15 cellular contexts compared by ENCODE assay signal in genomic region chr16:75062944-75063444, GRCh38. TPM values are rescaled to one million over a fixed set of nuclear protein-coding genes. Genes with fewer than 3 reads are reported as not detected.
DNase-seq lines count a peak whose midpoint lies in the region; ATAC-seq and TF ChIP-seq lines count a peak whose summit lies in the region.
"Had no signal": no experiment of that assay in that cellular context is flagged by ENCODE, and none has a peak within 500 bp of the region (broad histone marks: within the 10 kb centered on the region; RNA-seq: fewer than 3 reads in every experiment).

No MANE protein-coding gene starts in this region.

- H3K9me2 ChIP-seq in OCI-LY7 (ENCODE audit: insufficient read depth, low read length) = no peaks in the 10 kb centered on the region

- no peak overlapping the region for H3K4me3 Mint-ChIP-seq in osteocyte (ENCODE audit: unreplicated experiment)
- H3K4me3 Mint-ChIP-seq in HFFc6 = no peak overlapping the region

- H3K27me3 ChIP-seq in BLaER1 = no peaks in the 10 kb centered on the region
- H3K27me3 ChIP-seq in esophagus muscularis mucosa = no peaks in the 10 kb centered on the region

- no peak for ATAC-seq in HG02759 (IDR thresholded peaks at IDR 0.05; ENCODE audit: unreplicated experiment)

- CTCF ChIA-PET in HEK293 (lab: Yijun Ruan, JAX) = interaction anchor here (0.7 to 1.5 kb wide), 4 partner anchors 9 to 112 kb away, joined by 3 to 7 read pairs (median 4); no protein-coding TSS in a partner anchor
- CTCF ChIA-PET in OCI-LY7 (lab: Charles Lee; ENCODE audit: unreplicated experiment) = no interaction called here

- no peak for TF ChIP-seq EP300 in esophagus muscularis mucosa (IDR thresholded peaks at IDR 0.05)

- H3K9me3 Mint-ChIP-seq in osteocyte (ENCODE audit: unreplicated experiment) (no peaks in the 10 kb centered on the region), HFFc6 (no peaks in the 10 kb centered on the region)
- H3K9me3 Mint-ChIP-seq: activated T-helper 2 cell treated with anti-CD3 and anti-CD28 coated beads, Interferon-gamma antibody, Interleukin-2, Interleukin-4, amounts not matched to agents 10 μg/mL and 5 μg/mL and 100 μg/mL, durations not matched to agents 14 hours and 24 hours and 36 hours had no signal

- WGBS in esophagus muscularis mucosa = 85% methylated on average over 7 of the region's 9 CpGs

- no peak for DNase-seq in esophagus muscularis mucosa (ENCODE audit: extremely low spot score)
- no peak for DNase-seq in osteocyte (ENCODE audit: extremely low spot score, unreplicated experiment)
- no peak for DNase-seq in NCI-H1436 treated with DMSO at 0.1 percent for 48 hours (lab: John Stamatoyannopoulos, UW)
- DNase-seq in OCI-LY7 (ENCODE audit: low spot score) = no peak
- no peak for DNase-seq in HFFc6
- DNase-seq: GDM1; NCI-H1417 treated with DMSO at 0.1 percent for 48 hours; NCI-H446; stimulated activated naive CD4-positive, alpha-beta T cell treated with Interleukin-2 at 50 U/mL for 16 hours; SW 1271 had no signal

- H3K36me3 ChIP-seq in BLaER1 (peaks cover 36% of the 10 kb centered on the region), HEK293 (ENCODE audit: control insufficient read depth in 2 of 2, insufficient read depth in 1 of 2, low read length in 2 of 2) (no peaks in the 10 kb centered on the region), esophagus muscularis mucosa (no peaks in the 10 kb centered on the region), OCI-LY7 (ENCODE audit: insufficient read depth, low read length) (no peaks in the 10 kb centered on the region)
- H3K36me3 ChIP-seq: HAP-1 had no signal

- POLR2A ChIA-PET in HEK293 (lab: Yijun Ruan, JAX) = no interaction called here
- POLR2A ChIA-PET in OCI-LY7 (lab: Charles Lee) = interaction anchor here (0.6 to 1.1 kb wide), 2 partner anchors 12 to 167 kb away, joined by 4 to 5 read pairs; no protein-coding TSS in a partner anchor

- no peaks in the 10 kb centered on the region for H3K79me2 ChIP-seq in OCI-LY7 (ENCODE audit: insufficient read depth, low read depth, low read length)

- H3K4me1 Mint-ChIP-seq in osteocyte (ENCODE audit: unreplicated experiment) = peaks cover 10% of the 10 kb centered on the region
- peaks cover 8% of the 10 kb centered on the region; the same call in 1 of the 2 replicates for H3K4me1 Mint-ChIP-seq in HFFc6 (ENCODE audit: low read depth)

- H3K4me1 ChIP-seq in BLaER1 = peaks cover 100% of the 10 kb centered on the region
- no peaks in the 10 kb centered on the region for H3K4me1 ChIP-seq in HEK293 (ENCODE audit: control insufficient read depth, insufficient read depth, low read length)
- peaks cover 24 to 66% (median 60%) of the 10 kb centered on the region in 4 donors for H3K4me1 ChIP-seq in esophagus muscularis mucosa
- no peaks in the 10 kb centered on the region for H3K4me1 ChIP-seq in OCI-LY7 (ENCODE audit: insufficient read depth, low read length, poor library complexity, severe bottlenecking)

- no peak for TF ChIP-seq POLR2A in esophagus muscularis mucosa (IDR thresholded peaks at IDR 0.05; ENCODE audit: low read depth)

- intact Hi-C loops in esophagus muscularis mucosa (cut with DNase I) = loop anchor here (5.0 kb wide), 1 partner anchor 44 kb away; no protein-coding TSS in a partner anchor
- intact Hi-C loops in OCI-LY7 (cut with micrococcal nuclease; ENCODE audit: unreplicated experiment) = no loop called here

- H3K4me2 ChIP-seq in BLaER1 (peak overlapping the region; percentile 72), OCI-LY7 (ENCODE audit: low read length) (no peak overlapping the region)

- H3K27ac ChIP-seq in BLaER1 (peak overlapping the region; percentile 72), HEK293 (ENCODE audit: extremely low read depth, low read depth, low read length) (no peak overlapping the region), esophagus muscularis mucosa (replicated peaks in 1 of 4) (peak overlapping the region; percentile 67 to 83 (median 74)), OCI-LY7 (ENCODE audit: low read depth, low read length, poor library complexity, severe bottlenecking) (no peak overlapping the region)

- no peaks in the 10 kb centered on the region for H3K9me3 ChIP-seq in BLaER1
- no peaks in the 10 kb centered on the region for H3K9me3 ChIP-seq in HEK293 (ENCODE audit: control insufficient read depth, insufficient read depth, low read depth, low read length)
- no peaks in the 10 kb centered on the region for H3K9me3 ChIP-seq in esophagus muscularis mucosa
- H3K9me3 ChIP-seq in OCI-LY7 (ENCODE audit: low read length) = no peaks in the 10 kb centered on the region
- H3K9me3 ChIP-seq: HAP-1 had no signal

- peak overlapping the region; percentile 32 for H3K9ac ChIP-seq in BLaER1

- H3K27me3 Mint-ChIP-seq in osteocyte (ENCODE audit: unreplicated experiment) = no peaks in the 10 kb centered on the region
- H3K27me3 Mint-ChIP-seq in HFFc6 (ENCODE audit: insufficient read depth) = no peaks in the 10 kb centered on the region

- H4K20me1 ChIP-seq in BLaER1 (peaks cover 100% of the 10 kb centered on the region), OCI-LY7 (ENCODE audit: insufficient read depth, low read length) (no peaks in the 10 kb centered on the region; the same call in 1 of the 2 replicates)

- H2AFZ ChIP-seq in OCI-LY7 (ENCODE audit: low read length) = no peak overlapping the region

- no peaks in the 10 kb centered on the region for H3K36me3 Mint-ChIP-seq in osteocyte (ENCODE audit: unreplicated experiment)
- no peaks in the 10 kb centered on the region for H3K36me3 Mint-ChIP-seq in HFFc6 (ENCODE audit: low read depth)

- H3K27ac Mint-ChIP-seq in osteocyte (ENCODE audit: unreplicated experiment) (peak overlapping the region; percentile 71), HFFc6 (no peak overlapping the region)
- H3K27ac Mint-ChIP-seq: activated T-helper 2 cell treated with anti-CD3 and anti-CD28 coated beads, Interferon-gamma antibody, Interleukin-2, Interleukin-4, amounts not matched to agents 10 μg/mL and 5 μg/mL and 100 μg/mL, durations not matched to agents 14 hours and 24 hours and 36 hours had no signal

- BruUV-seq in OCI-LY7 (replicated peaks; lab: Mats Ljungman, UMichigan) = no TSS peak

- H3K4me3 ChIP-seq in BLaER1 (no peak overlapping the region), HEK293 (ENCODE audit: low read depth, low read length) (no peak overlapping the region), esophagus muscularis mucosa (no peak overlapping the region), OCI-LY7 (ENCODE audit: low read depth, low read length, poor library complexity, severe bottlenecking) (no peak overlapping the region)
- H3K4me3 ChIP-seq: HAP-1 had no signal

- TF ChIP-seq CTCF in HEK293 (tag by site-specific recombination; IDR thresholded peaks at IDR 0.05) (no peak), esophagus muscularis mucosa (IDR thresholded peaks at IDR 0.05) (peak in 1 of 3 experiments; percentile 11), osteocyte (IDR thresholded peaks at IDR 0.05) (no peak), OCI-LY7 (conservative IDR thresholded peaks at IDR 0.05; ENCODE audit: low read length) (no peak; the same call in 1 of the 2 replicates), HFFc6 (IDR thresholded peaks at IDR 0.05) (no peak)

TF ChIP-seq in HEK293, 187 proteins besides CTCF, POLR2A, EP300 and RAD21:
- TF ChIP-seq ZIC2 (tag by site-specific recombination; IDR thresholded peaks at IDR 0.05) (peak; percentile 59), YY2 (tag by site-specific recombination; IDR thresholded peaks at IDR 0.05) (no peak), ZNF239 (tag by site-specific recombination; IDR thresholded peaks at IDR 0.05) (no peak), ZNF23 (tag by site-specific recombination; IDR thresholded peaks at IDR 0.05; ENCODE audit: borderline replicate concordance) (no peak), ZNF626 (tag by site-specific recombination; IDR thresholded peaks at IDR 0.05) (no peak), ZNF501 (tag by site-specific recombination; IDR thresholded peaks at IDR 0.05) (no peak)

RNA-seq across cellular contexts. Expression of gene LDHD, which starts 53.6 kb away (rescaled TPM):
- total RNA-seq in esophagus muscularis mucosa (10 to 100 TPM in 2 of 4 donors, 1 to 10 TPM in 2; 6.7 to 13.2 (median 8.7) TPM), osteocyte (1.2 and 1.3 TPM in 2 replicates), OCI-LY7 (2022) (0.48 and 0.83 TPM in 2 replicates)
- total RNA-seq in OCI-LY7 (2014; rRNA removed; shearing (Covaris generic)) = 0.09 and 0.67 TPM in 2 replicates
- total RNA-seq in HFFc6 (2021; fragmentation: NEBNext Ultra II Directional; extraction: Animal tissue kit (Norgen Biotek cat#: 25700)) = 1 to 10 TPM in 2 of 6 experiments, under 1 TPM in 4; 0.58 to 2.0 (median 0.77) TPM

Comparison
In these comparisons a context has a peak if more than half of its experiments do, and no peak if none do; other contexts are left out.
1. H3K27ac ChIP-seq: peak in BLaER1 (single experiment) and esophagus muscularis mucosa (4 of 4); none in HEK293 (single experiment) and OCI-LY7 (single experiment).